Comparison of ENCODE assay signal across 16 cellular contexts in the genomic region with DNA sequence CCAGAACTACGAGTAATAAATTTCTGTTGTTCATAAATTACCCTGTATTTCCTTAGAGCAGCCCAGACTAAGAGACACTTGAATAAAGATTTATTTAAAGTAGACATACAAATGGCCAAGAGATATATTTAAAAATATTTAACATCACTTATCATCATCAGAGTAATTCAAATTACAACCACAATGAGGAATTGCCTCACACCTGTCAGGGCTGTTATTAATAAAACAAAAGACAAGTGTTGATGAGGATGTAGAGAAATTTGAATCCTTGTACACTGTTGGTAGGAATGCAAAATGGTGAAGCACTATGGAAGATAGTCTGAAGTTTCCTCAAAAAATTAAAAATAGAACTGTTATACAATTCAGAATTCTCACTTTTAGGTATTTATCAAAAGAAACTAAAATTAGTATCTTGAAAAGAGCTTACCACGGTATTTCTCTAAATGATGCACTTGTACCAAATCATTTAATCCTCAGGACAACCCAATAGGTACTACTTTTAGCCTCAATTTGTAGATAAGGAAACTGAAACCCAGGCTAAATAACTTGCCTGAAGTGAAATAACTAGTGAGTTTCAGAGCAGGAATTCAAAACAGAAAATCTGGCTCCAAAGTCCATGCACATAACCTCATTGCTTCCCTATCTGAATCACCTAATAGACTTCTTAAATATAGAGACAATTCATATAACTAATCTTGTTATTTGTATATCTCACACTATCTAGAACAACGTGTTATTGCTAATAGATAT.
DNase-seq lines count a peak whose midpoint lies in the region; ATAC-seq, FAIRE-seq and TF ChIP-seq lines count a peak whose summit lies in the region.
"Had no signal": no experiment of that assay in that cellular context is flagged by ENCODE, and none has a peak within 500 bp of the region (broad histone marks: within the 10 kb centered on the region; RNA-seq: fewer than 3 reads in every experiment).

No MANE protein-coding gene starts in this region.

- DNase-seq in activated naive CD8-positive, alpha-beta T cell treated with anti-CD3 and anti-CD28 coated beads for 36 hours, result no peak
- DNase-seq in left lobe of liver (ENCODE audit: low spot score) (no peak), renal cortical epithelial cell (ENCODE audit: low read depth) (peak; percentile 33), D721Med (ENCODE audit: insufficient read length, low spot score) (no peak), T-cell (no peak)
- DNase-seq: CD8-positive, alpha-beta T cell; DMS79; NCI-H1417 treated with DMSO at 0.1 percent for 48 hours; NCI-H1930; NCI-H2171; NCI-H774 had no signal

- peaks cover 36% of the 10 kb centered on the region for H3K4me1 Mint-ChIP-seq in activated naive CD8-positive, alpha-beta T cell treated with anti-CD3 and anti-CD28 coated beads for 36 hours
- peaks cover 50 to 62% (median 58%) of the 10 kb centered on the region in 3 donors for H3K4me1 Mint-ChIP-seq in T-cell

- no peak overlapping the region for H3K4me3 Mint-ChIP-seq in activated naive CD8-positive, alpha-beta T cell treated with anti-CD3 and anti-CD28 coated beads for 36 hours
- H3K4me3 Mint-ChIP-seq in T-cell, result no peak overlapping the region
- H3K4me3 Mint-ChIP-seq: CD8-positive, alpha-beta T cell had no signal

- POLR2A ChIA-PET in T-cell (lab: Charles Lee), result no interaction called here

- no peaks in the 10 kb centered on the region for H3K27me3 Mint-ChIP-seq in activated naive CD8-positive, alpha-beta T cell treated with anti-CD3 and anti-CD28 coated beads for 36 hours
- H3K27me3 Mint-ChIP-seq in T-cell, result no peaks in the 10 kb centered on the region

- peak overlapping the region; percentile 34 for H3K27ac Mint-ChIP-seq in activated naive CD8-positive, alpha-beta T cell treated with anti-CD3 and anti-CD28 coated beads for 36 hours
- H3K27ac Mint-ChIP-seq in T-cell, result no peak overlapping the region
- H3K27ac Mint-ChIP-seq: CD8-positive, alpha-beta T cell had no signal

- CTCF ChIA-PET in T-cell (lab: Charles Lee), result no interaction called here

- FAIRE-seq in D721Med (lab: Jason Lieb, UNC), result no peak
- FAIRE-seq: A204.1, H1 had no signal

- peaks cover 23% of the 10 kb centered on the region for H3K36me3 Mint-ChIP-seq in activated naive CD8-positive, alpha-beta T cell treated with anti-CD3 and anti-CD28 coated beads for 36 hours
- H3K36me3 Mint-ChIP-seq in T-cell, result peaks cover 23% of the 10 kb centered on the region

- TF ChIP-seq CTCF in D721Med (IDR thresholded peaks at IDR 0.05; ENCODE audit: insufficient read depth, missing control alignments), result no peak

- ATAC-seq in HG02798 (IDR thresholded peaks at IDR 0.05; ENCODE audit: poor library complexity, unreplicated experiment), result peak; percentile 39
- ATAC-seq in left lobe of liver, result peak; percentile 89
- ATAC-seq in T-cell (replicated peaks in 1 of 4), result no peak
- ATAC-seq in HG03135 (IDR thresholded peaks at IDR 0.05; ENCODE audit: unreplicated experiment), result no peak
- ATAC-seq in HG03571 (IDR thresholded peaks at IDR 0.05; ENCODE audit: unreplicated experiment), result no peak
- ATAC-seq: CD8-positive, alpha-beta T cell had no signal

- H3K9me3 Mint-ChIP-seq in activated naive CD8-positive, alpha-beta T cell treated with anti-CD3 and anti-CD28 coated beads for 36 hours, result peaks cover 1% of the 10 kb centered on the region
- no peaks in the 10 kb centered on the region for H3K9me3 Mint-ChIP-seq in T-cell
- H3K9me3 Mint-ChIP-seq: CD8-positive, alpha-beta T cell had no signal

Comparison
In these comparisons a context has a peak if more than half of its experiments do, and no peak if none do; other contexts are left out.
1. ATAC-seq: peak in HG02798 (single experiment) and left lobe of liver (single experiment); none in T-cell (0 of 4), HG03135 (single experiment) and HG03571 (single experiment).